Comparison of ENCODE assay signal across 15 cellular contexts in genomic region chr7:101435461-101436225, GRCh38.
"Had no signal": no experiment of that assay in that cellular context is flagged by ENCODE, and none has a peak within 500 bp of the region (broad histone marks: within the 10 kb centered on the region; RNA-seq: fewer than 3 reads in every experiment).

No MANE protein-coding gene starts in this region.

- H3K9me3 ChIP-seq: heart right ventricle, left ventricle myocardium inferior, neutrophil, uterus had no signal

- H3K9me3 Mint-ChIP-seq: activated naive CD8-positive, alpha-beta T cell treated with anti-CD3 and anti-CD28 coated beads, Interleukin-2, amount 50 U/mL, for 24 hours; dendritic cell treated with granulocyte-macrophage colony-stimulating factor and Interleukin-4, amounts not matched to agents 40 ng/mL and 50 ng/mL, for 4 days; stimulated activated effector memory CD8-positive, alpha-beta T cell treated with anti-CD3 and anti-CD28 coated beads, Interleukin-12 subunit alpha, Interleukin-12 subunit beta, amount 100 ng/mL, for 72 hours; T-helper 2 cell treated with Interferon-gamma antibody and Interleukin-4, amounts not matched to agents 5 μg/mL and 100 μg/mL, for 36 hours had no signal

- H3K36me3 ChIP-seq: heart right ventricle, left ventricle myocardium inferior, neutrophil, uterus had no signal

- H3K36me3 Mint-ChIP-seq: stimulated activated effector memory CD8-positive, alpha-beta T cell treated with anti-CD3 and anti-CD28 coated beads, Interleukin-12 subunit alpha, Interleukin-12 subunit beta, amount 100 ng/mL, for 72 hours had no signal

- H3K79me2 ChIP-seq: parathyroid adenoma had no signal

- H2AFZ ChIP-seq: parathyroid adenoma had no signal

- ATAC-seq: activated naive CD8-positive, alpha-beta T cell treated with anti-CD3 and anti-CD28 coated beads, Interleukin-2, amount 50 U/mL, for 24 hours; heart right ventricle; stimulated activated effector memory CD8-positive, alpha-beta T cell treated with anti-CD3 and anti-CD28 coated beads, Interleukin-12 subunit alpha, Interleukin-12 subunit beta, amount 100 ng/mL, for 72 hours had no signal

- H3K4me1 ChIP-seq: heart right ventricle, left ventricle myocardium inferior, parathyroid adenoma, uterus had no signal

- H3K4me3 Mint-ChIP-seq: activated naive CD8-positive, alpha-beta T cell treated with anti-CD3 and anti-CD28 coated beads, Interleukin-2, amount 50 U/mL, for 24 hours; dendritic cell treated with granulocyte-macrophage colony-stimulating factor and Interleukin-4, amounts not matched to agents 40 ng/mL and 50 ng/mL, for 4 days; stimulated activated effector memory CD8-positive, alpha-beta T cell treated with anti-CD3 and anti-CD28 coated beads, Interleukin-12 subunit alpha, Interleukin-12 subunit beta, amount 100 ng/mL, for 72 hours; T-helper 2 cell treated with Interferon-gamma antibody and Interleukin-4, amounts not matched to agents 5 μg/mL and 100 μg/mL, for 36 hours had no signal

- DNase-seq: activated CD4-positive, alpha-beta T cell treated with anti-CD3 and anti-CD28 coated beads, Interleukin-2, amount 50 U/mL, for 1 hour; activated CD8-positive, alpha-beta memory T cell treated with anti-CD3 and anti-CD28 coated beads for 24 hours; activated naive CD4-positive, alpha-beta T cell treated with Interleukin-2 at 50 U/mL for 16 hours; activated naive CD8-positive, alpha-beta T cell treated with anti-CD3 and anti-CD28 coated beads, Interleukin-2, amount 50 U/mL, for 24 hours; aorta; heart right ventricle; islet precursor cell; left ventricle myocardium inferior; mesenchymal stem cell; uterus had no signal

- H3K27ac Mint-ChIP-seq: activated naive CD8-positive, alpha-beta T cell treated with anti-CD3 and anti-CD28 coated beads, Interleukin-2, amount 50 U/mL, for 24 hours; dendritic cell treated with granulocyte-macrophage colony-stimulating factor and Interleukin-4, amounts not matched to agents 40 ng/mL and 50 ng/mL, for 4 days; stimulated activated effector memory CD8-positive, alpha-beta T cell treated with anti-CD3 and anti-CD28 coated beads, Interleukin-12 subunit alpha, Interleukin-12 subunit beta, amount 100 ng/mL, for 72 hours; T-helper 2 cell treated with Interferon-gamma antibody and Interleukin-4, amounts not matched to agents 5 μg/mL and 100 μg/mL, for 36 hours had no signal

- H3K4me1 Mint-ChIP-seq: activated naive CD8-positive, alpha-beta T cell treated with anti-CD3 and anti-CD28 coated beads, Interleukin-2, amount 50 U/mL, for 24 hours; stimulated activated effector memory CD8-positive, alpha-beta T cell treated with anti-CD3 and anti-CD28 coated beads, Interleukin-12 subunit alpha, Interleukin-12 subunit beta, amount 100 ng/mL, for 72 hours had no signal

- H3K4me3 ChIP-seq: heart right ventricle, left ventricle myocardium inferior, uterus had no signal

- H3K9ac ChIP-seq: parathyroid adenoma had no signal

- H3K27me3 ChIP-seq: uterus had no signal

- H3K27ac ChIP-seq: heart right ventricle, left ventricle myocardium inferior, neutrophil, parathyroid adenoma, uterus had no signal
